In genomic region chr5:144219869-144220268, GRCh38 we compare ENCODE assay signal across 25 cellular contexts. TPM values are rescaled to one million over a fixed set of nuclear protein-coding genes. Genes with fewer than 3 reads are reported as not detected.
"Had no signal": no experiment of that assay in that cellular context is flagged by ENCODE, and none has a peak within 500 bp of the region (broad histone marks: within the 10 kb centered on the region; RNA-seq: fewer than 3 reads in every experiment).

No MANE protein-coding gene starts in this region.

- H3K4me3 Mint-ChIP-seq: activated CD4-positive, alpha-beta T cell treated with anti-CD3 and anti-CD28 coated beads for 36 hours; activated T-cell treated with anti-CD3 and anti-CD28 coated beads, Interleukin-2, amount 50 U/mL, for 72 hours; endodermal cell; nephron; stimulated activated naive CD8-positive, alpha-beta T cell treated with anti-CD3 and anti-CD28 coated beads, Interleukin-15, amount 100 ng/mL, for 72 hours had no signal

- H3K9me3 ChIP-seq: breast epithelium, neutrophil, upper lobe of left lung had no signal

- H3K4me1 ChIP-seq: breast epithelium, upper lobe of left lung had no signal

- H3K27ac ChIP-seq: breast epithelium, neutrophil, skin epidermis, upper lobe of left lung had no signal

- DNase-seq: activated CD4-positive, alpha-beta T cell treated with anti-CD3 and anti-CD28 coated beads for 36 hours; activated CD4-positive, alpha-beta T cell treated with anti-CD3 and anti-CD28 coated beads, Interleukin-2, amount 50 U/mL, for 4 hours; activated CD4-positive, CD25-positive, alpha-beta regulatory T cell; activated naive CD4-positive, alpha-beta T cell; activated T-cell treated with anti-CD3 and anti-CD28 coated beads for 4 hours; activated T-cell treated with anti-CD3 and anti-CD28 coated beads, Interleukin-2, amount 50 U/mL, for 72 hours; central memory CD4-positive, alpha-beta T cell; endodermal cell; foreskin fibroblast; head of caudate nucleus; hippocampal formation; stimulated activated CD4-positive, alpha-beta T cell treated with anti-CD3 and anti-CD28 coated beads, Interleukin-12 subunit alpha, Interleukin-12 subunit beta, amount 100 ng/mL, for 4 hours; stimulated activated CD4-positive, alpha-beta T cell treated with anti-CD3 and anti-CD28 coated beads, Interleukin-4, amount 100 ng/mL, for 1 hour; stimulated activated naive CD8-positive, alpha-beta T cell treated with anti-CD3 and anti-CD28 coated beads, Interleukin-15, amount 100 ng/mL, for 72 hours; substantia nigra; T-helper 2 cell had no signal

- H3K27me3 ChIP-seq: breast epithelium, neutrophil, upper lobe of left lung had no signal

- H3K9me3 Mint-ChIP-seq: activated naive CD4-positive, alpha-beta T cell treated with anti-CD3 and anti-CD28 coated beads, Interleukin-2, amount 50 U/mL, for 72 hours; activated T-cell treated with anti-CD3 and anti-CD28 coated beads, Interleukin-2, amount 50 U/mL, for 72 hours; endodermal cell; nephron; stimulated activated naive CD8-positive, alpha-beta T cell treated with anti-CD3 and anti-CD28 coated beads, Interleukin-15, amount 100 ng/mL, for 72 hours had no signal

- H3K36me3 Mint-ChIP-seq: activated naive CD4-positive, alpha-beta T cell treated with anti-CD3 and anti-CD28 coated beads, Interleukin-2, amount 50 U/mL, for 72 hours had no signal

- H3K27ac Mint-ChIP-seq: activated CD4-positive, alpha-beta T cell treated with anti-CD3 and anti-CD28 coated beads for 36 hours; activated T-cell treated with anti-CD3 and anti-CD28 coated beads, Interleukin-2, amount 50 U/mL, for 72 hours; endodermal cell; nephron had no signal

- H3K4me1 Mint-ChIP-seq: activated CD4-positive, alpha-beta T cell treated with anti-CD3 and anti-CD28 coated beads for 36 hours; endodermal cell; nephron; stimulated activated naive CD8-positive, alpha-beta T cell treated with anti-CD3 and anti-CD28 coated beads, Interleukin-15, amount 100 ng/mL, for 72 hours had no signal

- ATAC-seq: activated CD4-positive, alpha-beta T cell treated with anti-CD3 and anti-CD28 coated beads for 36 hours; activated naive CD4-positive, alpha-beta T cell treated with anti-CD3 and anti-CD28 coated beads, Interleukin-2, amount 50 U/mL, for 72 hours; activated T-cell treated with anti-CD3 and anti-CD28 coated beads, Interleukin-2, amount 50 U/mL, for 72 hours; esophagus mucosa; left lobe of liver; sciatic nerve; stimulated activated naive CD8-positive, alpha-beta T cell treated with anti-CD3 and anti-CD28 coated beads, Interleukin-15, amount 100 ng/mL, for 72 hours had no signal

RNA-seq across cellular contexts. Expression of gene KCTD16, which starts 49.2 kb away (rescaled TPM):
- total RNA-seq: esophagus mucosa had no signal
